16 cellular contexts compared by ENCODE assay signal in the genomic region with DNA sequence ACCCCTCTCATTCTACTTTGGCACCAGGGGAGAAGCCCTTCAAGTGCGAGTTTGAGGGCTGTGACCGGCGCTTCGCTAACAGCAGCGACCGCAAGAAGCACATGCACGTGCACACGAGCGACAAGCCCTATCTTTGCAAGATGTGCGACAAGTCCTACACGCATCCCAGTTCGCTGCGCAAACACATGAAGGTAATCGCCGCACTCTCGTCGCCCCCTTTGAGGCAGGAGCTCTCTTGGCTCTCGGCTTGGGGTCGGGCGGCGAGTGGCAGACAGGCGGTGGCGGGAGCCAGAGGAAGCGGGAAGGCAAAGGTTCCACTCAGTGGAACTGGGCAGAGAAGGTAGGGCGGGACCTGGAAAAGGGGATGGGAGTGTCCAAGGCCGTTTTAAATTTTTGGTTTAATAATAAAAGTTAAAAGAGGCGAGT. TPM values are rescaled to one million over a fixed set of nuclear protein-coding genes. Genes with fewer than 3 reads are reported as not detected.
A peak's percentile ranks its signal among the peaks of the same experiment; 100 is the strongest.
DNase-seq lines count a peak whose midpoint lies in the region; ATAC-seq and TF ChIP-seq lines count a peak whose summit lies in the region.
"Had no signal": no experiment of that assay in that cellular context is flagged by ENCODE, and none has a peak within 500 bp of the region (broad histone marks: within the 10 kb centered on the region; RNA-seq: fewer than 3 reads in every experiment).

No MANE protein-coding gene starts in this region.

- intact Hi-C loops in body of pancreas (cut with DNase I): no loop called here

- H3K4me3 ChIP-seq in GM23248 (peak overlapping the region; percentile 92), brain microvascular endothelial cell (ENCODE audit: low read depth, low read length) (peak overlapping the region; percentile 72), body of pancreas (no peak overlapping the region)
- H3K4me3 ChIP-seq: BLaER1 treated with 17β-estradiol and CSF1 and Interleukin-3, amounts not matched to agents 10 nM and 100 nM; left lung had no signal

- TF ChIP-seq CTCF in brain microvascular endothelial cell (IDR thresholded peaks at IDR 0.05; ENCODE audit: low read depth, low read length, missing control alignments) (no peak), body of pancreas (IDR thresholded peaks at IDR 0.05) (no peak)

- H3K4me1 ChIP-seq in GM23248 (ENCODE audit: insufficient read depth): no peaks in the 10 kb centered on the region
- H3K4me1 ChIP-seq in body of pancreas: peaks cover 31% of the 10 kb centered on the region

- H3K27me3 ChIP-seq in GM23248 (replicated peaks; ENCODE audit: insufficient read depth) (no peaks in the 10 kb centered on the region), brain microvascular endothelial cell (replicated peaks) (no peaks in the 10 kb centered on the region), body of pancreas (peaks cover 9 to 62% of the 10 kb centered on the region in 2 donors)

- WGBS in GM23248 (ENCODE audit: low coverage in 1 of 2, low lambda C conversion rate in 2 of 2, missing lambda C conversion rate in 2 of 2), 2 experiments: 92 to 93% methylated on average over 27 of the region's 27 CpGs
- 8 to 18% methylated on average over 27 of the region's 27 CpGs for WGBS in body of pancreas, 2 donors

- H4K20me1 ChIP-seq in GM23248 (ENCODE audit: insufficient read depth): no peaks in the 10 kb centered on the region

- H3K9me2 ChIP-seq in GM23248 (ENCODE audit: insufficient read depth): no peaks in the 10 kb centered on the region

- no peak overlapping the region for H2AFZ ChIP-seq in GM23248

- H3K79me2 ChIP-seq in GM23248 (ENCODE audit: insufficient read depth): peaks cover 52% of the 10 kb centered on the region

- no peak overlapping the region for H3K27ac ChIP-seq in GM23248
- H3K27ac ChIP-seq in brain microvascular endothelial cell: peak overlapping the region; percentile 85
- no peak overlapping the region for H3K27ac ChIP-seq in body of pancreas
- H3K27ac ChIP-seq: BLaER1 treated with 17β-estradiol and CSF1 and Interleukin-3, amounts not matched to agents 10 nM and 100 nM; gastroesophageal sphincter; left lung had no signal

- DNase-seq in AG08396 (ENCODE audit: low spot score): peak; percentile 10
- DNase-seq in GM23248: no peak
- no peak for DNase-seq in brain microvascular endothelial cell
- DNase-seq in myocyte (ENCODE audit: low read depth): peak; percentile 56
- DNase-seq in NCI-H1436 treated with DMSO at 0.1 percent for 48 hours (lab: John Stamatoyannopoulos, UW): no peak
- no peak for DNase-seq in body of pancreas
- DNase-seq in erythroblast (lab: John Stamatoyannopoulos, UW): no peak
- DNase-seq: dermis blood vessel endothelial cell; left lung; NCI-H2081 treated with DMSO at 0.1 percent for 48 hours; NK-92 treated with Interleukin-12 subunit alpha and Interleukin-12 subunit beta, amount 100 ng/mL, for 24 hours; stimulated activated CD4-positive, alpha-beta T cell treated with anti-CD3 and anti-CD28 coated beads, Interleukin-2, amount 100 ng/mL, for 24 hours; stimulated activated naive CD4-positive, alpha-beta T cell treated with Interleukin-2 at 50 U/mL for 16 hours had no signal

- H3K9ac ChIP-seq in GM23248: peak overlapping the region; percentile 94
- H3K9ac ChIP-seq: BLaER1 treated with 17β-estradiol and CSF1 and Interleukin-3, amounts not matched to agents 10 nM and 100 nM had no signal

- H3K4me2 ChIP-seq in GM23248 (ENCODE audit: unreplicated experiment): peak overlapping the region; percentile 98
- H3K4me2 ChIP-seq: BLaER1 treated with 17β-estradiol and CSF1 and Interleukin-3, amounts not matched to agents 10 nM and 100 nM had no signal

- H3K9me3 ChIP-seq in GM23248 (ENCODE audit: low read depth) (no peaks in the 10 kb centered on the region), body of pancreas (no peaks in the 10 kb centered on the region)
- H3K9me3 ChIP-seq: left lung had no signal

- no peak for TF ChIP-seq POLR2A in body of pancreas (IDR thresholded peaks at IDR 0.05)
- no peak for TF ChIP-seq POLR2A in erythroblast (IDR thresholded peaks at IDR 0.05; ENCODE audit: low read length)

- peaks cover 24% of the 10 kb centered on the region for H3F3A ChIP-seq in GM23248 (ENCODE audit: insufficient read depth)

- ATAC-seq in body of pancreas (no peak), esophagus mucosa (no peak)
- ATAC-seq: gastroesophageal sphincter, left lung had no signal

- H3K36me3 ChIP-seq in GM23248 (ENCODE audit: low read depth): 0 out of 2 replicates have a peak, but pooled peaks cover 4% of the 10 kb centered on the region
- peaks cover 6% of the 10 kb centered on the region for H3K36me3 ChIP-seq in brain microvascular endothelial cell (replicated peaks)
- H3K36me3 ChIP-seq in body of pancreas (replicated peaks in 1 of 2; ENCODE audit: insufficient read depth in 1 of 2, low read depth in 2 of 2): no peaks in the 10 kb centered on the region
- H3K36me3 ChIP-seq: BLaER1 treated with 17β-estradiol and CSF1 and Interleukin-3, amounts not matched to agents 10 nM and 100 nM; gastroesophageal sphincter; left lung had no signal

- in situ Hi-C loops in GM23248 (cut with MboI): no loop called here
- in situ Hi-C loops in brain microvascular endothelial cell (cut with HindIII; ENCODE audit: low pct_ligation_motif_present, low sequenced_read_pairs): loop anchor here (25.0 kb wide), 1 partner anchor 675 kb away; no protein-coding TSS in a partner anchor

RNA-seq across cellular contexts. Expression of gene ZIC1, which starts 3.3 kb away (rescaled TPM):
- 18.2 and 25.5 TPM in 2 replicates for total RNA-seq in GM23248 (2014; rRNA removed; shearing (Covaris generic))
- 14.0 and 15.5 TPM in 2 replicates for polyA plus RNA-seq in GM23248 (2016; fragmentation: Nextera tagmentation; extraction: Ambion mirVana)
- total RNA-seq in myocyte (30.7 and 31.7 TPM in 2 replicates), body of pancreas (not detected), esophagus mucosa (0.36 TPM)
- 23.8 TPM for polyA plus RNA-seq in myocyte (2012)
- total RNA-seq: dermis blood vessel endothelial cell had no signal

RNA-seq across cellular contexts. Expression of gene ZIC4, which starts 6.2 kb away (rescaled TPM):
- total RNA-seq in GM23248 (2014; rRNA removed; shearing (Covaris generic)): 1.6 and 7.0 TPM in 2 replicates
- polyA plus RNA-seq in GM23248 (2016; fragmentation: Nextera tagmentation; extraction: Ambion mirVana): 4.3 and 6.3 TPM in 2 replicates
- total RNA-seq in myocyte (0.75 and 1.0 TPM in 2 replicates), body of pancreas (not detected), esophagus mucosa (not detected)
- polyA plus RNA-seq in myocyte (2012): 6.8 TPM
- total RNA-seq: dermis blood vessel endothelial cell, left lung had no signal

Comparison
In these comparisons a context has a peak if more than half of its experiments do, and no peak if none do; other contexts are left out.
1. DNase-seq: peak in AG08396 (single experiment) and myocyte (single experiment); none in GM23248 (single experiment), brain microvascular endothelial cell (single experiment), NCI-H1436 treated with DMSO at 0.1 percent for 48 hours (single experiment), body of pancreas (0 of 4) and erythroblast (0 of 2).
2. H3K4me3 ChIP-seq: peak in GM23248 (single experiment) and brain microvascular endothelial cell (single experiment); none in body of pancreas (0 of 2).
3. RNA of gene ZIC1, which starts 3.3 kb away (total RNA-seq): 30.7 to 31.7 TPM in myocyte and 18.2 to 25.5 TPM in GM23248; 0.36 TPM in esophagus mucosa (single experiment) and not detected in body of pancreas; every median in the first group is over 10 times any median in the second.